In the genomic region with DNA sequence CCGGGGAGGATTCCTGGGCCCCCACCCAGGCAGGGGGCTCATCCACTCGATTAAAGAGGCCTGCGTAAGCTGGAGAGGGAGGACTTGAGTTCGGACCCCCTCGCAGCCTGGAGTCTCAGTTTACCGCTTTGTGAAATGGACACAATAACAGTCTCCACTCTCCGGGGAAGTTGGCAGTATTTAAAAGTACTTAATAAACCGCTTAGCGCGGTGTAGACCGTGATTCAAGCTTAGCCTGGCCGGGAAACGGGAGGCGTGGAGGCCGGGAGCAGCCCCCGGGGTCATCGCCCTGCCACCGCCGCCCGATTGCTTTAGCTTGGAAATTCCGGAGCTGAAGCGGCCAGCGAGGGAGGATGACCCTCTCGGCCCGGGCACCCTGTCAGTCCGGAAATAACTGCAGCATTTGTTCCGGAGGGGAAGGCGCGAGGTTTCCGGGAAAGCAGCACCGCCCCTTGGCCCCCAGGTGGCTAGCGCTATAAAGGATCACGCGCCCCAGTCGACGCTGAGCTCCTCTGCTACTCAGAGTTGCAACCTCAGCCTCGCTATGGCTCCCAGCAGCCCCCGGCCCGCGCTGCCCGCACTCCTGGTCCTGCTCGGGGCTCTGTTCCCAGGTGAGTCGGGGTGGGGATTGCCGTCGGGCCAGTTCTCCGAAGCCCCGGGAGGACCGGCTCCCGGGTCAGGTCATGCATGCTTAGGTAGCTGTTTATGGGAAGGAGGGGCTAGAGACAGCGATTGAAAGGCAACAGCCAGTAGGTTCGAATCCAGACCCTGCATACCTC, we compare ENCODE assay signal across 1 cellular context.
TF ChIP-seq lines count a peak whose summit lies in the region.

A gene with protein sequence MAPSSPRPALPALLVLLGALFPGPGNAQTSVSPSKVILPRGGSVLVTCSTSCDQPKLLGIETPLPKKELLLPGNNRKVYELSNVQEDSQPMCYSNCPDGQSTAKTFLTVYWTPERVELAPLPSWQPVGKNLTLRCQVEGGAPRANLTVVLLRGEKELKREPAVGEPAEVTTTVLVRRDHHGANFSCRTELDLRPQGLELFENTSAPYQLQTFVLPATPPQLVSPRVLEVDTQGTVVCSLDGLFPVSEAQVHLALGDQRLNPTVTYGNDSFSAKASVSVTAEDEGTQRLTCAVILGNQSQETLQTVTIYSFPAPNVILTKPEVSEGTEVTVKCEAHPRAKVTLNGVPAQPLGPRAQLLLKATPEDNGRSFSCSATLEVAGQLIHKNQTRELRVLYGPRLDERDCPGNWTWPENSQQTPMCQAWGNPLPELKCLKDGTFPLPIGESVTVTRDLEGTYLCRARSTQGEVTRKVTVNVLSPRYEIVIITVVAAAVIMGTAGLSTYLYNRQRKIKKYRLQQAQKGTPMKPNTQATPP (plus strand): TSS at position 505 of the 779 bp plus-strand sequence. CDS start 40 bp downstream, at position 545.

TF ChIP-seq in GM12878, 131 proteins besides CTCF, POLR2A, EP300 and RAD21 (continued from another document and continues in another):
- TF ChIP-seq, protein P1, sequence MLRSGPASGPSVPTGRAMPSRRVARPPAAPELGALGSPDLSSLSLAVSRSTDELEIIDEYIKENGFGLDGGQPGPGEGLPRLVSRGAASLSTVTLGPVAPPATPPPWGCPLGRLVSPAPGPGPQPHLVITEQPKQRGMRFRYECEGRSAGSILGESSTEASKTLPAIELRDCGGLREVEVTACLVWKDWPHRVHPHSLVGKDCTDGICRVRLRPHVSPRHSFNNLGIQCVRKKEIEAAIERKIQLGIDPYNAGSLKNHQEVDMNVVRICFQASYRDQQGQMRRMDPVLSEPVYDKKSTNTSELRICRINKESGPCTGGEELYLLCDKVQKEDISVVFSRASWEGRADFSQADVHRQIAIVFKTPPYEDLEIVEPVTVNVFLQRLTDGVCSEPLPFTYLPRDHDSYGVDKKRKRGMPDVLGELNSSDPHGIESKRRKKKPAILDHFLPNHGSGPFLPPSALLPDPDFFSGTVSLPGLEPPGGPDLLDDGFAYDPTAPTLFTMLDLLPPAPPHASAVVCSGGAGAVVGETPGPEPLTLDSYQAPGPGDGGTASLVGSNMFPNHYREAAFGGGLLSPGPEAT (IDR thresholded peaks at IDR 0.05; ENCODE audit: low read depth) = no peak
- TF ChIP-seq, protein P2, sequence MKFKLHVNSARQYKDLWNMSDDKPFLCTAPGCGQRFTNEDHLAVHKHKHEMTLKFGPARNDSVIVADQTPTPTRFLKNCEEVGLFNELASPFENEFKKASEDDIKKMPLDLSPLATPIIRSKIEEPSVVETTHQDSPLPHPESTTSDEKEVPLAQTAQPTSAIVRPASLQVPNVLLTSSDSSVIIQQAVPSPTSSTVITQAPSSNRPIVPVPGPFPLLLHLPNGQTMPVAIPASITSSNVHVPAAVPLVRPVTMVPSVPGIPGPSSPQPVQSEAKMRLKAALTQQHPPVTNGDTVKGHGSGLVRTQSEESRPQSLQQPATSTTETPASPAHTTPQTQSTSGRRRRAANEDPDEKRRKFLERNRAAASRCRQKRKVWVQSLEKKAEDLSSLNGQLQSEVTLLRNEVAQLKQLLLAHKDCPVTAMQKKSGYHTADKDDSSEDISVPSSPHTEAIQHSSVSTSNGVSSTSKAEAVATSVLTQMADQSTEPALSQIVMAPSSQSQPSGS (IDR thresholded peaks at IDR 0.05; ENCODE audit: low read length) = no peak
- TF ChIP-seq MXI1 (IDR thresholded peaks at IDR 0.05; ENCODE audit: low read depth, low read length) (peak; percentile 87), SMAD5 (IDR thresholded peaks at IDR 0.05; ENCODE audit: low read depth) (peak; percentile 96), MEF2A (IDR thresholded peaks at IDR 0.05; ENCODE audit: insufficient read depth, low read depth, low read length) (no peak), SUZ12 (IDR thresholded peaks at IDR 0.05; ENCODE audit: unreplicated experiment) (no peak), PAX8 (IDR thresholded peaks at IDR 0.05) (no peak; the same call in 1 of the 2 replicates), SMARCA5 (IDR thresholded peaks at IDR 0.05) (peak; percentile 72), NR2C2 (IDR thresholded peaks at IDR 0.05; ENCODE audit: borderline replicate concordance, control insufficient read depth, insufficient read length, low read depth) (no peak), RCOR1 (conservative IDR thresholded peaks at IDR 0.05; ENCODE audit: low read depth, low read length) (0 out of 2 replicates have a peak, but pooled peaks have one; percentile 76), MTA3 (IDR thresholded peaks at IDR 0.05; ENCODE audit: borderline replicate concordance, low read length) (0 out of 2 replicates have a peak, but pooled peaks have one; percentile 10), CBX3 (IDR thresholded peaks at IDR 0.05; ENCODE audit: borderline replicate concordance, low read depth) (no peak), ZBED1 (IDR thresholded peaks at IDR 0.05; ENCODE audit: borderline replicate concordance) (no peak; the same call in 1 of the 2 replicates), ASH2L (IDR thresholded peaks at IDR 0.05; ENCODE audit: borderline replicate concordance, low read depth) (no peak), PML (IDR thresholded peaks at IDR 0.05; ENCODE audit: low read length) (peak; percentile 92), PAX5 (IDR thresholded peaks at IDR 0.05; ENCODE audit: borderline replicate concordance, low read depth, low read length) (peak; percentile 61; the same call in 1 of the 2 replicates), HDAC6 (IDR thresholded peaks at IDR 0.05; ENCODE audit: unreplicated experiment) (no peak), ATF7 (IDR thresholded peaks at IDR 0.05; ENCODE audit: low read depth) (no peak; the same call in 1 of the 2 replicates), GABPA (IDR thresholded peaks at IDR 0.05; ENCODE audit: low read depth) (peak; percentile 71), SIN3A (IDR thresholded peaks at IDR 0.05; ENCODE audit: low read depth, low read length) (0 out of 2 replicates have a peak, but pooled peaks have one; percentile 53), CREB1 (IDR thresholded peaks at IDR 0.05; ENCODE audit: low read depth) (peak; percentile 73; the same call in 1 of the 2 replicates), ZNF274 (IDR thresholded peaks at IDR 0.05; ENCODE audit: insufficient read depth, insufficient read length) (no peak), HDGF (IDR thresholded peaks at IDR 0.05) (no peak), ZNF207 (IDR thresholded peaks at IDR 0.05; ENCODE audit: borderline replicate concordance) (0 out of 2 replicates have a peak, but pooled peaks have one; percentile 16), ZNF384 (IDR thresholded peaks at IDR 0.05; ENCODE audit: borderline replicate concordance, low read depth, low read length) (no peak), MYC (IDR thresholded peaks at IDR 0.05; ENCODE audit: insufficient read depth, insufficient read length, insufficient replicate concordance, low read length, severe bottlenecking) (no peak)
- TF ChIP-seq, protein P3, sequence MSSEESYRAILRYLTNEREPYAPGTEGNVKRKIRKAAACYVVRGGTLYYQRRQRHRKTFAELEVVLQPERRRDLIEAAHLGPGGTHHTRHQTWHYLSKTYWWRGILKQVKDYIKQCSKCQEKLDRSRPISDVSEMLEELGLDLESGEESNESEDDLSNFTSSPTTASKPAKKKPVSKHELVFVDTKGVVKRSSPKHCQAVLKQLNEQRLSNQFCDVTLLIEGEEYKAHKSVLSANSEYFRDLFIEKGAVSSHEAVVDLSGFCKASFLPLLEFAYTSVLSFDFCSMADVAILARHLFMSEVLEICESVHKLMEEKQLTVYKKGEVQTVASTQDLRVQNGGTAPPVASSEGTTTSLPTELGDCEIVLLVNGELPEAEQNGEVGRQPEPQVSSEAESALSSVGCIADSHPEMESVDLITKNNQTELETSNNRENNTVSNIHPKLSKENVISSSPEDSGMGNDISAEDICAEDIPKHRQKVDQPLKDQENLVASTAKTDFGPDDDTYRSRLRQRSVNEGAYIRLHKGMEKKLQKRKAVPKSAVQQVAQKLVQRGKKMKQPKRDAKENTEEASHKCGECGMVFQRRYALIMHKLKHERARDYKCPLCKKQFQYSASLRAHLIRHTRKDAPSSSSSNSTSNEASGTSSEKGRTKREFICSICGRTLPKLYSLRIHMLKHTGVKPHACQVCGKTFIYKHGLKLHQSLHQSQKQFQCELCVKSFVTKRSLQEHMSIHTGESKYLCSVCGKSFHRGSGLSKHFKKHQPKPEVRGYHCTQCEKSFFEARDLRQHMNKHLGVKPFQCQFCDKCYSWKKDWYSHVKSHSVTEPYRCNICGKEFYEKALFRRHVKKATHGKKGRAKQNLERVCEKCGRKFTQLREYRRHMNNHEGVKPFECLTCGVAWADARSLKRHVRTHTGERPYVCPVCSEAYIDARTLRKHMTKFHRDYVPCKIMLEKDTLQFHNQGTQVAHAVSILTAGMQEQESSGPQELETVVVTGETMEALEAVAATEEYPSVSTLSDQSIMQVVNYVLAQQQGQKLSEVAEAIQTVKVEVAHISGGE (CRISPR knock-in tag; IDR thresholded peaks at IDR 0.05) = no peak
- TF ChIP-seq, protein P4, sequence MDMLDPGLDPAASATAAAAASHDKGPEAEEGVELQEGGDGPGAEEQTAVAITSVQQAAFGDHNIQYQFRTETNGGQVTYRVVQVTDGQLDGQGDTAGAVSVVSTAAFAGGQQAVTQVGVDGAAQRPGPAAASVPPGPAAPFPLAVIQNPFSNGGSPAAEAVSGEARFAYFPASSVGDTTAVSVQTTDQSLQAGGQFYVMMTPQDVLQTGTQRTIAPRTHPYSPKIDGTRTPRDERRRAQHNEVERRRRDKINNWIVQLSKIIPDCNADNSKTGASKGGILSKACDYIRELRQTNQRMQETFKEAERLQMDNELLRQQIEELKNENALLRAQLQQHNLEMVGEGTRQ (IDR thresholded peaks at IDR 0.05; ENCODE audit: borderline replicate concordance, low read depth, low read length) = peak; percentile 41
- TF ChIP-seq, protein P5, sequence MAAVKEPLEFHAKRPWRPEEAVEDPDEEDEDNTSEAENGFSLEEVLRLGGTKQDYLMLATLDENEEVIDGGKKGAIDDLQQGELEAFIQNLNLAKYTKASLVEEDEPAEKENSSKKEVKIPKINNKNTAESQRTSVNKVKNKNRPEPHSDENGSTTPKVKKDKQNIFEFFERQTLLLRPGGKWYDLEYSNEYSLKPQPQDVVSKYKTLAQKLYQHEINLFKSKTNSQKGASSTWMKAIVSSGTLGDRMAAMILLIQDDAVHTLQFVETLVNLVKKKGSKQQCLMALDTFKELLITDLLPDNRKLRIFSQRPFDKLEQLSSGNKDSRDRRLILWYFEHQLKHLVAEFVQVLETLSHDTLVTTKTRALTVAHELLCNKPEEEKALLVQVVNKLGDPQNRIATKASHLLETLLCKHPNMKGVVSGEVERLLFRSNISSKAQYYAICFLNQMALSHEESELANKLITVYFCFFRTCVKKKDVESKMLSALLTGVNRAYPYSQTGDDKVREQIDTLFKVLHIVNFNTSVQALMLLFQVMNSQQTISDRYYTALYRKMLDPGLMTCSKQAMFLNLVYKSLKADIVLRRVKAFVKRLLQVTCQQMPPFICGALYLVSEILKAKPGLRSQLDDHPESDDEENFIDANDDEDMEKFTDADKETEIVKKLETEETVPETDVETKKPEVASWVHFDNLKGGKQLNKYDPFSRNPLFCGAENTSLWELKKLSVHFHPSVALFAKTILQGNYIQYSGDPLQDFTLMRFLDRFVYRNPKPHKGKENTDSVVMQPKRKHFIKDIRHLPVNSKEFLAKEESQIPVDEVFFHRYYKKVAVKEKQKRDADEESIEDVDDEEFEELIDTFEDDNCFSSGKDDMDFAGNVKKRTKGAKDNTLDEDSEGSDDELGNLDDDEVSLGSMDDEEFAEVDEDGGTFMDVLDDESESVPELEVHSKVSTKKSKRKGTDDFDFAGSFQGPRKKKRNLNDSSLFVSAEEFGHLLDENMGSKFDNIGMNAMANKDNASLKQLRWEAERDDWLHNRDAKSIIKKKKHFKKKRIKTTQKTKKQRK (IDR thresholded peaks at IDR 0.05; ENCODE audit: low read depth, low read length) = no peak
- TF ChIP-seq, protein P6, sequence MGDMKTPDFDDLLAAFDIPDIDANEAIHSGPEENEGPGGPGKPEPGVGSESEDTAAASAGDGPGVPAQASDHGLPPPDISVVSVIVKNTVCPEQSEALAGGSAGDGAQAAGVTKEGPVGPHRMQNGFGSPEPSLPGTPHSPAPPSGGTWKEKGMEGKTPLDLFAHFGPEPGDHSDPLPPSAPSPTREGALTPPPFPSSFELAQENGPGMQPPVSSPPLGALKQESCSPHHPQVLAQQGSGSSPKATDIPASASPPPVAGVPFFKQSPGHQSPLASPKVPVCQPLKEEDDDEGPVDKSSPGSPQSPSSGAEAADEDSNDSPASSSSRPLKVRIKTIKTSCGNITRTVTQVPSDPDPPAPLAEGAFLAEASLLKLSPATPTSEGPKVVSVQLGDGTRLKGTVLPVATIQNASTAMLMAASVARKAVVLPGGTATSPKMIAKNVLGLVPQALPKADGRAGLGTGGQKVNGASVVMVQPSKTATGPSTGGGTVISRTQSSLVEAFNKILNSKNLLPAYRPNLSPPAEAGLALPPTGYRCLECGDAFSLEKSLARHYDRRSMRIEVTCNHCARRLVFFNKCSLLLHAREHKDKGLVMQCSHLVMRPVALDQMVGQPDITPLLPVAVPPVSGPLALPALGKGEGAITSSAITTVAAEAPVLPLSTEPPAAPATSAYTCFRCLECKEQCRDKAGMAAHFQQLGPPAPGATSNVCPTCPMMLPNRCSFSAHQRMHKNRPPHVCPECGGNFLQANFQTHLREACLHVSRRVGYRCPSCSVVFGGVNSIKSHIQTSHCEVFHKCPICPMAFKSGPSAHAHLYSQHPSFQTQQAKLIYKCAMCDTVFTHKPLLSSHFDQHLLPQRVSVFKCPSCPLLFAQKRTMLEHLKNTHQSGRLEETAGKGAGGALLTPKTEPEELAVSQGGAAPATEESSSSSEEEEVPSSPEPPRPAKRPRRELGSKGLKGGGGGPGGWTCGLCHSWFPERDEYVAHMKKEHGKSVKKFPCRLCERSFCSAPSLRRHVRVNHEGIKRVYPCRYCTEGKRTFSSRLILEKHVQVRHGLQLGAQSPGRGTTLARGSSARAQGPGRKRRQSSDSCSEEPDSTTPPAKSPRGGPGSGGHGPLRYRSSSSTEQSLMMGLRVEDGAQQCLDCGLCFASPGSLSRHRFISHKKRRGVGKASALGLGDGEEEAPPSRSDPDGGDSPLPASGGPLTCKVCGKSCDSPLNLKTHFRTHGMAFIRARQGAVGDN (IDR thresholded peaks at IDR 0.05) = peak; percentile 98
- TF ChIP-seq, protein P7, sequence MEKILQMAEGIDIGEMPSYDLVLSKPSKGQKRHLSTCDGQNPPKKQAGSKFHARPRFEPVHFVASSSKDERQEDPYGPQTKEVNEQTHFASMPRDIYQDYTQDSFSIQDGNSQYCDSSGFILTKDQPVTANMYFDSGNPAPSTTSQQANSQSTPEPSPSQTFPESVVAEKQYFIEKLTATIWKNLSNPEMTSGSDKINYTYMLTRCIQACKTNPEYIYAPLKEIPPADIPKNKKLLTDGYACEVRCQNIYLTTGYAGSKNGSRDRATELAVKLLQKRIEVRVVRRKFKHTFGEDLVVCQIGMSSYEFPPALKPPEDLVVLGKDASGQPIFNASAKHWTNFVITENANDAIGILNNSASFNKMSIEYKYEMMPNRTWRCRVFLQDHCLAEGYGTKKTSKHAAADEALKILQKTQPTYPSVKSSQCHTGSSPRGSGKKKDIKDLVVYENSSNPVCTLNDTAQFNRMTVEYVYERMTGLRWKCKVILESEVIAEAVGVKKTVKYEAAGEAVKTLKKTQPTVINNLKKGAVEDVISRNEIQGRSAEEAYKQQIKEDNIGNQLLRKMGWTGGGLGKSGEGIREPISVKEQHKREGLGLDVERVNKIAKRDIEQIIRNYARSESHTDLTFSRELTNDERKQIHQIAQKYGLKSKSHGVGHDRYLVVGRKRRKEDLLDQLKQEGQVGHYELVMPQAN (conservative IDR thresholded peaks at IDR 0.05) = peak; percentile 85
